ENCODE assay signal across 1 cellular context in genomic region chr11:67006029-67006884, GRCh38.
A peak's percentile ranks its signal among the peaks of the same experiment; 100 is the strongest.
TF ChIP-seq lines count a peak whose summit lies in the region.

No MANE protein-coding gene starts in this region.

TF ChIP-seq in K562, 482 proteins besides CTCF, POLR2A, EP300 and RAD21 (continues in another document):
- TF ChIP-seq BRD9 (IDR thresholded peaks at IDR 0.05; ENCODE audit: low read depth, partially characterized antibody) (no peak), BHLHE40 (IDR thresholded peaks at IDR 0.05; ENCODE audit: low read length) (peak; percentile 34; the same call in 1 of the 2 replicates), PHB2 (IDR thresholded peaks at IDR 0.05; ENCODE audit: low read depth) (no peak), NCOA4 (IDR thresholded peaks at IDR 0.05; ENCODE audit: partially characterized antibody) (no peak), MTA3 (IDR thresholded peaks at IDR 0.05; ENCODE audit: borderline replicate concordance) (no peak), SMAD3 (CRISPR knock-in tag; conservative IDR thresholded peaks at IDR 0.05) (no peak), E2F3 (CRISPR knock-in tag; IDR thresholded peaks at IDR 0.05) (no peak), NFATC3 (IDR thresholded peaks at IDR 0.05) (no peak), RFX1 (IDR thresholded peaks at IDR 0.05) (no peak), NFYB (IDR thresholded peaks at IDR 0.05; ENCODE audit: extremely low read depth, insufficient read length) (peak; percentile 82), SMARCA4 (IDR thresholded peaks at IDR 0.05) (no peak), TRIM25 (IDR thresholded peaks at IDR 0.05; ENCODE audit: borderline replicate concordance) (no peak), SMARCB1 (IDR thresholded peaks at IDR 0.05; ENCODE audit: insufficient read length, low read depth) (no peak), TFE3 (CRISPR knock-in tag; IDR thresholded peaks at IDR 0.05) (peak; percentile 98), ZNF830 (CRISPR knock-in tag; IDR thresholded peaks at IDR 0.05) (no peak), ZBED1 (IDR thresholded peaks at IDR 0.05) (no peak), GTF3C2 (IDR thresholded peaks at IDR 0.05; ENCODE audit: borderline replicate concordance, extremely low read depth, insufficient read length) (no peak), CBFB (CRISPR knock-in tag; IDR thresholded peaks at IDR 0.05) (no peak), DACH1 (IDR thresholded peaks at IDR 0.05; ENCODE audit: partially characterized antibody) (no peak), CCNT2 (IDR thresholded peaks at IDR 0.05; ENCODE audit: borderline replicate concordance, extremely low read depth, insufficient read length, low read depth, low read length) (no peak), NFXL1 (CRISPR knock-in tag; IDR thresholded peaks at IDR 0.05) (no peak), SMC3 (conservative IDR thresholded peaks at IDR 0.05; ENCODE audit: insufficient read depth, low read depth, low read length) (no peak), THRAP3 (IDR thresholded peaks at IDR 0.05; ENCODE audit: borderline replicate concordance) (no peak), FUS (optimal IDR thresholded peaks at IDR 0.05; ENCODE audit: low read depth, low read length) (no peak), ZNF197 (CRISPR knock-in tag; IDR thresholded peaks at IDR 0.05; ENCODE audit: low read depth) (no peak), C11orf30 (IDR thresholded peaks at IDR 0.05; ENCODE audit: low read depth) (peak; percentile 74), ZNF589 (CRISPR knock-in tag; IDR thresholded peaks at IDR 0.05; ENCODE audit: low read depth) (no peak), PCBP1 (IDR thresholded peaks at IDR 0.05; ENCODE audit: low read depth, low read length, poor library complexity, severe bottlenecking) (no peak), NUFIP1 (IDR thresholded peaks at IDR 0.05; ENCODE audit: partially characterized antibody) (no peak), ATF1 (CRISPR knock-in tag; IDR thresholded peaks at IDR 0.05) (no peak), ATF1 (tag; IDR thresholded peaks at IDR 0.05) (0 out of 2 replicates have a peak, but pooled peaks have one; percentile 20), ZNF444 (CRISPR knock-in tag; IDR thresholded peaks at IDR 0.05) (no peak), ZBTB26 (CRISPR knock-in tag; IDR thresholded peaks at IDR 0.05) (no peak), MAFK (IDR thresholded peaks at IDR 0.05; ENCODE audit: low read length) (no peak), TRIM28 (IDR thresholded peaks at IDR 0.05) (no peak), PHB (CRISPR knock-in tag; IDR thresholded peaks at IDR 0.05) (no peak)
- TF ChIP-seq, protein P1, sequence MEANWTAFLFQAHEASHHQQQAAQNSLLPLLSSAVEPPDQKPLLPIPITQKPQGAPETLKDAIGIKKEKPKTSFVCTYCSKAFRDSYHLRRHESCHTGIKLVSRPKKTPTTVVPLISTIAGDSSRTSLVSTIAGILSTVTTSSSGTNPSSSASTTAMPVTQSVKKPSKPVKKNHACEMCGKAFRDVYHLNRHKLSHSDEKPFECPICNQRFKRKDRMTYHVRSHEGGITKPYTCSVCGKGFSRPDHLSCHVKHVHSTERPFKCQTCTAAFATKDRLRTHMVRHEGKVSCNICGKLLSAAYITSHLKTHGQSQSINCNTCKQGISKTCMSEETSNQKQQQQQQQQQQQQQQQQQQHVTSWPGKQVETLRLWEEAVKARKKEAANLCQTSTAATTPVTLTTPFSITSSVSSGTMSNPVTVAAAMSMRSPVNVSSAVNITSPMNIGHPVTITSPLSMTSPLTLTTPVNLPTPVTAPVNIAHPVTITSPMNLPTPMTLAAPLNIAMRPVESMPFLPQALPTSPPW (CRISPR knock-in tag; IDR thresholded peaks at IDR 0.05) = 0 out of 2 replicates have a peak, but pooled peaks have one; percentile 25
- TF ChIP-seq, protein P2, sequence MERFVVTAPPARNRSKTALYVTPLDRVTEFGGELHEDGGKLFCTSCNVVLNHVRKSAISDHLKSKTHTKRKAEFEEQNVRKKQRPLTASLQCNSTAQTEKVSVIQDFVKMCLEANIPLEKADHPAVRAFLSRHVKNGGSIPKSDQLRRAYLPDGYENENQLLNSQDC (CRISPR knock-in tag; IDR thresholded peaks at IDR 0.05) = no peak
- TF ChIP-seq, protein P3, sequence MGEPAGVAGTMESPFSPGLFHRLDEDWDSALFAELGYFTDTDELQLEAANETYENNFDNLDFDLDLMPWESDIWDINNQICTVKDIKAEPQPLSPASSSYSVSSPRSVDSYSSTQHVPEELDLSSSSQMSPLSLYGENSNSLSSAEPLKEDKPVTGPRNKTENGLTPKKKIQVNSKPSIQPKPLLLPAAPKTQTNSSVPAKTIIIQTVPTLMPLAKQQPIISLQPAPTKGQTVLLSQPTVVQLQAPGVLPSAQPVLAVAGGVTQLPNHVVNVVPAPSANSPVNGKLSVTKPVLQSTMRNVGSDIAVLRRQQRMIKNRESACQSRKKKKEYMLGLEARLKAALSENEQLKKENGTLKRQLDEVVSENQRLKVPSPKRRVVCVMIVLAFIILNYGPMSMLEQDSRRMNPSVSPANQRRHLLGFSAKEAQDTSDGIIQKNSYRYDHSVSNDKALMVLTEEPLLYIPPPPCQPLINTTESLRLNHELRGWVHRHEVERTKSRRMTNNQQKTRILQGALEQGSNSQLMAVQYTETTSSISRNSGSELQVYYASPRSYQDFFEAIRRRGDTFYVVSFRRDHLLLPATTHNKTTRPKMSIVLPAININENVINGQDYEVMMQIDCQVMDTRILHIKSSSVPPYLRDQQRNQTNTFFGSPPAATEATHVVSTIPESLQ (CRISPR knock-in tag; IDR thresholded peaks at IDR 0.05) = no peak
- TF ChIP-seq, protein P4, sequence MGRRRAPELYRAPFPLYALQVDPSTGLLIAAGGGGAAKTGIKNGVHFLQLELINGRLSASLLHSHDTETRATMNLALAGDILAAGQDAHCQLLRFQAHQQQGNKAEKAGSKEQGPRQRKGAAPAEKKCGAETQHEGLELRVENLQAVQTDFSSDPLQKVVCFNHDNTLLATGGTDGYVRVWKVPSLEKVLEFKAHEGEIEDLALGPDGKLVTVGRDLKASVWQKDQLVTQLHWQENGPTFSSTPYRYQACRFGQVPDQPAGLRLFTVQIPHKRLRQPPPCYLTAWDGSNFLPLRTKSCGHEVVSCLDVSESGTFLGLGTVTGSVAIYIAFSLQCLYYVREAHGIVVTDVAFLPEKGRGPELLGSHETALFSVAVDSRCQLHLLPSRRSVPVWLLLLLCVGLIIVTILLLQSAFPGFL (CRISPR knock-in tag; IDR thresholded peaks at IDR 0.05) = no peak
- TF ChIP-seq, protein P5, sequence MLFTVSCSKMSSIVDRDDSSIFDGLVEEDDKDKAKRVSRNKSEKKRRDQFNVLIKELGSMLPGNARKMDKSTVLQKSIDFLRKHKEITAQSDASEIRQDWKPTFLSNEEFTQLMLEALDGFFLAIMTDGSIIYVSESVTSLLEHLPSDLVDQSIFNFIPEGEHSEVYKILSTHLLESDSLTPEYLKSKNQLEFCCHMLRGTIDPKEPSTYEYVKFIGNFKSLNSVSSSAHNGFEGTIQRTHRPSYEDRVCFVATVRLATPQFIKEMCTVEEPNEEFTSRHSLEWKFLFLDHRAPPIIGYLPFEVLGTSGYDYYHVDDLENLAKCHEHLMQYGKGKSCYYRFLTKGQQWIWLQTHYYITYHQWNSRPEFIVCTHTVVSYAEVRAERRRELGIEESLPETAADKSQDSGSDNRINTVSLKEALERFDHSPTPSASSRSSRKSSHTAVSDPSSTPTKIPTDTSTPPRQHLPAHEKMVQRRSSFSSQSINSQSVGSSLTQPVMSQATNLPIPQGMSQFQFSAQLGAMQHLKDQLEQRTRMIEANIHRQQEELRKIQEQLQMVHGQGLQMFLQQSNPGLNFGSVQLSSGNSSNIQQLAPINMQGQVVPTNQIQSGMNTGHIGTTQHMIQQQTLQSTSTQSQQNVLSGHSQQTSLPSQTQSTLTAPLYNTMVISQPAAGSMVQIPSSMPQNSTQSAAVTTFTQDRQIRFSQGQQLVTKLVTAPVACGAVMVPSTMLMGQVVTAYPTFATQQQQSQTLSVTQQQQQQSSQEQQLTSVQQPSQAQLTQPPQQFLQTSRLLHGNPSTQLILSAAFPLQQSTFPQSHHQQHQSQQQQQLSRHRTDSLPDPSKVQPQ (CRISPR knock-in tag; IDR thresholded peaks at IDR 0.05; ENCODE audit: borderline replicate concordance) = no peak
- TF ChIP-seq, protein P6, sequence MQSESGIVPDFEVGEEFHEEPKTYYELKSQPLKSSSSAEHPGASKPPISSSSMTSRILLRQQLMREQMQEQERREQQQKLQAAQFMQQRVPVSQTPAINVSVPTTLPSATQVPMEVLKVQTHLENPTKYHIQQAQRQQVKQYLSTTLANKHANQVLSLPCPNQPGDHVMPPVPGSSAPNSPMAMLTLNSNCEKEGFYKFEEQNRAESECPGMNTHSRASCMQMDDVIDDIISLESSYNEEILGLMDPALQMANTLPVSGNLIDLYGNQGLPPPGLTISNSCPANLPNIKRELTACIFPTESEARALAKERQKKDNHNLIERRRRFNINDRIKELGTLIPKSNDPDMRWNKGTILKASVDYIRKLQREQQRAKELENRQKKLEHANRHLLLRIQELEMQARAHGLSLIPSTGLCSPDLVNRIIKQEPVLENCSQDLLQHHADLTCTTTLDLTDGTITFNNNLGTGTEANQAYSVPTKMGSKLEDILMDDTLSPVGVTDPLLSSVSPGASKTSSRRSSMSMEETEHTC (IDR thresholded peaks at IDR 0.05) = no peak; the same call in 1 of the 2 replicates
- TF ChIP-seq, protein P7, sequence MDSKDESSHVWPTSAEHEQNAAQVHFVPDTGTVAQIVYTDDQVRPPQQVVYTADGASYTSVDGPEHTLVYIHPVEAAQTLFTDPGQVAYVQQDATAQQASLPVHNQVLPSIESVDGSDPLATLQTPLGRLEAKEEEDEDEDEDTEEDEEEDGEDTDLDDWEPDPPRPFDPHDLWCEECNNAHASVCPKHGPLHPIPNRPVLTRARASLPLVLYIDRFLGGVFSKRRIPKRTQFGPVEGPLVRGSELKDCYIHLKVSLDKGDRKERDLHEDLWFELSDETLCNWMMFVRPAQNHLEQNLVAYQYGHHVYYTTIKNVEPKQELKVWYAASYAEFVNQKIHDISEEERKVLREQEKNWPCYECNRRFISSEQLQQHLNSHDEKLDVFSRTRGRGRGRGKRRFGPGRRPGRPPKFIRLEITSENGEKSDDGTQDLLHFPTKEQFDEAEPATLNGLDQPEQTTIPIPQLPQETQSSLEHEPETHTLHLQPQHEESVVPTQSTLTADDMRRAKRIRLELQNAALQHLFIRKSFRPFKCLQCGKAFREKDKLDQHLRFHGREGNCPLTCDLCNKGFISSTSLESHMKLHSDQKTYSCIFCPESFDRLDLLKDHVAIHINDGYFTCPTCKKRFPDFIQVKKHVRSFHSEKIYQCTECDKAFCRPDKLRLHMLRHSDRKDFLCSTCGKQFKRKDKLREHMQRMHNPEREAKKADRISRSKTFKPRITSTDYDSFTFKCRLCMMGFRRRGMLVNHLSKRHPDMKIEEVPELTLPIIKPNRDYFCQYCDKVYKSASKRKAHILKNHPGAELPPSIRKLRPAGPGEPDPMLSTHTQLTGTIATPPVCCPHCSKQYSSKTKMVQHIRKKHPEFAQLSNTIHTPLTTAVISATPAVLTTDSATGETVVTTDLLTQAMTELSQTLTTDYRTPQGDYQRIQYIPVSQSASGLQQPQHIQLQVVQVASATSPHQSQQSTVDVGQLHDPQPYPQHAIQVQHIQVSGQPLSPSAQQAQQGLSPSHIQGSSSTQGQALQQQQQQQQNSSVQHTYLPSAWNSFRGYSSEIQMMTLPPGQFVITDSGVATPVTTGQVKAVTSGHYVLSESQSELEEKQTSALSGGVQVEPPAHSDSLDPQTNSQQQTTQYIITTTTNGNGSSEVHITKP (IDR thresholded peaks at IDR 0.05; ENCODE audit: partially characterized antibody) = no peak
